8 cellular contexts compared by ENCODE assay signal in the genomic region with DNA sequence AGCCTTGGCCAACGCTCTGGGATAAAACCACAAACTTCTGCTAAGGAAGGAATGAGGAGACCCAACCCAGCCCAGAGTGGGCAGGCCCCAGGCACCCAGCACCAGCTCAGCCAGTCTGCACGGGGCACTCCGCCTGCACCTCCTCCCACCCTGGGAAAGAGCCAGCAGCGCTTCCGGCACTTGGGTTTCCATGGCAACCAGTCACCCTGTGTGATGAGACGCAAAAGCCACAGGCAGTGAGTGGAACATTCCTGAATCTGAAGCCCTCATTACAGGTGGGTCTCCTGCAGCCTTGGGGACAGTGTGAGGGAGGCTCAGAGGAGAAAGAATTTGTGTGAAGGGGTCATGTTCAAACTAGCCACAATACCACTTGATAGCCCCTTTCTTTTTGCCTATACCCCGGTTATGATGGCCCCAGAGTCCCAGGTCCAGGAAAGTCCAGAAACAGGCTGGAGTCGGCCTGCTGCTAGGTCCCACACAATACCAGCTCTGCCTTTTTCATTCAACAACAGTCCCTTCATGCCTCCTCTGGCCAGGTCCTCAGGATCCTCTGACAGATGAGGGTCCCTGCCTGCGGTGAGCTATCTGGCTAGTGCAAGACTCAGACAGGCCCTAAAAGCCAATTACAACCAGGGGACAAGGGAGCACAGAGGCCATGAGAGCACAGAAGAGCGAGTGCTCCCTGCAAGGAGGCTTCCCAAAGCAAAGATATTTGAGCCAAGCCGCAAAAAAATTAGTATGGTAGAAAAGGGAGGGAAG.
A peak's percentile ranks its signal among the peaks of the same experiment; 100 is the strongest.
DNase-seq lines count a peak whose midpoint lies in the region; ATAC-seq and TF ChIP-seq lines count a peak whose summit lies in the region.

No MANE protein-coding gene starts in this region.

- H3K4me1 Mint-ChIP-seq in activated naive CD4-positive, alpha-beta T cell treated with anti-CD3 and anti-CD28 coated beads for 36 hours (ENCODE audit: low read depth), result peaks cover 35% of the 10 kb centered on the region

- CTCF ChIA-PET in activated naive CD4-positive, alpha-beta T cell treated with anti-CD3 and anti-CD28 coated beads for 36 hours (lab: Charles Lee), result interaction anchor here (0.7 to 3.7 kb wide), 2 partner anchors 13 to 28 kb away, joined by 3 to 27 read pairs; no protein-coding TSS in a partner anchor

- no peaks in the 10 kb centered on the region for H3K36me3 Mint-ChIP-seq in activated naive CD4-positive, alpha-beta T cell treated with anti-CD3 and anti-CD28 coated beads for 36 hours (ENCODE audit: low read depth)

- H3K9me3 Mint-ChIP-seq in activated naive CD4-positive, alpha-beta T cell treated with anti-CD3 and anti-CD28 coated beads for 36 hours, result no peaks in the 10 kb centered on the region

- H3K36me3 ChIP-seq in KOPT-K1 (ENCODE audit: insufficient read depth, low read length) (no peaks in the 10 kb centered on the region), heart right ventricle (no peaks in the 10 kb centered on the region), psoas muscle (ENCODE audit: insufficient read depth in 1 of 2, low read depth in 1 of 2) (no peaks in the 10 kb centered on the region), aorta (ENCODE audit: control insufficient read depth in 1 of 2, insufficient read depth in 2 of 2, low read length in 1 of 2) (no peaks in the 10 kb centered on the region)

- 53 to 58% methylated on average over 11 of the region's 11 CpGs for WGBS in heart right ventricle, 2 donors
- 52 to 55% (median 53%) methylated on average over 11 of the region's 11 CpGs for WGBS in psoas muscle, 3 donors
- WGBS in aorta, 2 donors, result 45 to 49% methylated on average over 11 of the region's 11 CpGs

- H3K27ac ChIP-seq in KOPT-K1 (ENCODE audit: low read depth, low read length, poor library complexity, severe bottlenecking) (peak overlapping the region; percentile 61), heart right ventricle (peak overlapping the region in 1 of 10 donors; percentile 36), psoas muscle (no peak overlapping the region), aorta (ENCODE audit: low read depth in 1 of 2, low read length in 2 of 2) (no peak overlapping the region)

- ATAC-seq in GM18861 (IDR thresholded peaks at IDR 0.05; ENCODE audit: unreplicated experiment) (peak; percentile 35), SK-N-SH treated with all-trans-retinoic acid at 6 μM for 48 hours (0 out of 3 replicates have a peak, but pooled peaks have one; percentile 12), heart right ventricle (peak in 6 of 8 donors; percentile 38 to 78 (median 57)), psoas muscle (peak; percentile 37 to 51 (median 44)), aorta (ENCODE audit: low FRiP score) (peak; percentile 49), GM21381 (IDR thresholded peaks at IDR 0.05; ENCODE audit: unreplicated experiment) (no peak)

- peak overlapping the region; percentile 49 for H3K4me3 Mint-ChIP-seq in activated naive CD4-positive, alpha-beta T cell treated with anti-CD3 and anti-CD28 coated beads for 36 hours

- intact Hi-C loops in activated naive CD4-positive, alpha-beta T cell treated with anti-CD3 and anti-CD28 coated beads for 36 hours (cut with micrococcal nuclease), result loop anchor here (5.0 kb wide), 1 partner anchor 667 kb away; no protein-coding TSS in a partner anchor
- intact Hi-C loops in heart right ventricle (cut with DNase I) (no loop called here), psoas muscle (cut with DNase I) (no loop called here), aorta (cut with DNase I) (no loop called here)

- peak; percentile 92 for DNase-seq in activated naive CD4-positive, alpha-beta T cell treated with anti-CD3 and anti-CD28 coated beads for 36 hours
- peak; percentile 63 to 72 for DNase-seq in heart right ventricle
- peak; percentile 73 to 83 for DNase-seq in psoas muscle
- DNase-seq in aorta, result peak; percentile 85 to 94

- H3K27ac Mint-ChIP-seq in activated naive CD4-positive, alpha-beta T cell treated with anti-CD3 and anti-CD28 coated beads for 36 hours, result peak overlapping the region; percentile 74

- H3K27me3 ChIP-seq in heart right ventricle (peaks cover 0 to 56% (median 33%) of the 10 kb centered on the region in 7 donors), psoas muscle (ENCODE audit: insufficient read depth in 3 of 3, low read length in 2 of 3) (peaks cover 0 to 42% (median 22%) of the 10 kb centered on the region in 3 donors), aorta (ENCODE audit: control insufficient read depth in 1 of 2, insufficient read depth in 2 of 2, low read length in 1 of 2) (no peaks in the 10 kb centered on the region)

- TF ChIP-seq CTCF in heart right ventricle (IDR thresholded peaks at IDR 0.05) (no peak), psoas muscle (IDR thresholded peaks at IDR 0.05) (no peak)

- no peaks in the 10 kb centered on the region for H3K27me3 Mint-ChIP-seq in activated naive CD4-positive, alpha-beta T cell treated with anti-CD3 and anti-CD28 coated beads for 36 hours (ENCODE audit: low read depth)

- H3K4me3 ChIP-seq in heart right ventricle (no peak overlapping the region), psoas muscle (no peak overlapping the region), aorta (ENCODE audit: low read length in 2 of 2) (no peak overlapping the region)

- H3K9me3 ChIP-seq in KOPT-K1 (ENCODE audit: insufficient read depth, low read length, poor library complexity, severe bottlenecking) (no peaks in the 10 kb centered on the region), heart right ventricle (no peaks in the 10 kb centered on the region), psoas muscle (no peaks in the 10 kb centered on the region), aorta (ENCODE audit: control insufficient read depth, low read length) (no peaks in the 10 kb centered on the region)

- peaks cover 0 to 47% (median 15%) of the 10 kb centered on the region in 9 donors for H3K4me1 ChIP-seq in heart right ventricle
- peaks cover 4% of the 10 kb centered on the region for H3K4me1 ChIP-seq in psoas muscle
- no peaks in the 10 kb centered on the region for H3K4me1 ChIP-seq in aorta (ENCODE audit: control insufficient read depth in 1 of 2, insufficient read depth in 2 of 2, low read length in 2 of 2)

TF ChIP-seq in SK-N-SH treated with all-trans-retinoic acid at 6 μM for 48 hours, 23 proteins besides CTCF, POLR2A, EP300 and RAD21:
- no peak for TF ChIP-seq ZFP30 (CRISPR knock-in tag; IDR thresholded peaks at IDR 0.05)
- no peak for TF ChIP-seq OSR1 (CRISPR knock-in tag; IDR thresholded peaks at IDR 0.05)
TF ChIP-seq in SK-N-SH treated with all-trans-retinoic acid at 6 μM for 48 hours: peak in this region for 0.
